In genomic region chr20:37438464-37439222, GRCh38 we compare ENCODE assay signal across 19 cellular contexts.
"Had no signal": no experiment of that assay in that cellular context is flagged by ENCODE, and none has a peak within 500 bp of the region (broad histone marks: within the 10 kb centered on the region; RNA-seq: fewer than 3 reads in every experiment).

No MANE protein-coding gene starts in this region.

- H3K9me3 ChIP-seq: left ventricle myocardium inferior, transverse colon, uterus had no signal

- H3K27me3 Mint-ChIP-seq: activated CD4-positive, alpha-beta memory T cell treated with anti-CD3 and anti-CD28 coated beads for 36 hours had no signal

- H3K4me1 Mint-ChIP-seq: activated B cell treated with CpG ODN at 0.5 μM for 24 hours; stimulated activated naive B cell treated with anti-CD40 and anti-IgM and Interleukin-4, amounts not matched to agents 10 μg/mL and 1 μg/mL and 100 μg/mL, for 72 hours had no signal

- H3K27me3 ChIP-seq: transverse colon, uterus had no signal

- H3K9me3 Mint-ChIP-seq: activated B cell treated with CpG ODN at 0.5 μM for 24 hours; activated CD4-positive, alpha-beta memory T cell treated with anti-CD3 and anti-CD28 coated beads for 36 hours; activated naive CD4-positive, alpha-beta T cell treated with anti-CD3 and anti-CD28 coated beads for 36 hours; natural killer cell treated with Interleukin-12 subunit alpha and Interleukin-12 subunit beta and Interleukin-15 and Interleukin-18, amount 100 ng/mL, for 72 hours; stimulated activated naive B cell treated with anti-CD40 and anti-IgM and Interleukin-4, amounts not matched to agents 10 μg/mL and 1 μg/mL and 100 μg/mL, for 72 hours; T-helper 1 cell treated with Interleukin-12 subunit alpha and Interleukin-12 subunit beta and Interleukin-4 antibody, amounts not matched to agents 30 μg/mL and 1 μg/mL, for 36 hours had no signal

- DNase-seq: activated B cell treated with CpG ODN at 0.5 μM for 24 hours; activated CD4-positive, alpha-beta memory T cell treated with anti-CD3 and anti-CD28 coated beads for 36 hours; activated CD4-positive, alpha-beta T cell treated with anti-CD3 and anti-CD28 coated beads for 4 hours; activated naive CD4-positive, alpha-beta T cell treated with anti-CD3 and anti-CD28 coated beads for 36 hours; activated T-cell treated with anti-CD3 and anti-CD28 coated beads, Interleukin-2, amount 50 U/mL, for 48 hours; erythroblast; foreskin melanocyte; hippocampal formation; left ventricle myocardium inferior; occipital lobe; retina; stimulated activated CD4-positive, alpha-beta T cell treated with anti-CD3 and anti-CD28 coated beads, Interleukin-2, amount 100 ng/mL, for 48 hours; stimulated activated CD8-positive, alpha-beta memory T cell treated with anti-CD3 and anti-CD28 coated beads, Interleukin-4, amount 100 ng/mL, for 48 hours; stimulated activated naive B cell treated with anti-CD40 and anti-IgM and Interleukin-4, amounts not matched to agents 10 μg/mL and 1 μg/mL and 100 μg/mL, for 72 hours; T1000; transverse colon; uterus had no signal

- H3K4me3 Mint-ChIP-seq: activated B cell treated with CpG ODN at 0.5 μM for 24 hours; activated CD4-positive, alpha-beta memory T cell treated with anti-CD3 and anti-CD28 coated beads for 36 hours; activated naive CD4-positive, alpha-beta T cell treated with anti-CD3 and anti-CD28 coated beads for 36 hours; natural killer cell treated with Interleukin-12 subunit alpha and Interleukin-12 subunit beta and Interleukin-15 and Interleukin-18, amount 100 ng/mL, for 72 hours; stimulated activated naive B cell treated with anti-CD40 and anti-IgM and Interleukin-4, amounts not matched to agents 10 μg/mL and 1 μg/mL and 100 μg/mL, for 72 hours; T-helper 1 cell treated with Interleukin-12 subunit alpha and Interleukin-12 subunit beta and Interleukin-4 antibody, amounts not matched to agents 30 μg/mL and 1 μg/mL, for 36 hours had no signal

- H3K27ac Mint-ChIP-seq: activated B cell treated with CpG ODN at 0.5 μM for 24 hours; activated CD4-positive, alpha-beta memory T cell treated with anti-CD3 and anti-CD28 coated beads for 36 hours; activated naive CD4-positive, alpha-beta T cell treated with anti-CD3 and anti-CD28 coated beads for 36 hours; natural killer cell treated with Interleukin-12 subunit alpha and Interleukin-12 subunit beta and Interleukin-15 and Interleukin-18, amount 100 ng/mL, for 72 hours; stimulated activated naive B cell treated with anti-CD40 and anti-IgM and Interleukin-4, amounts not matched to agents 10 μg/mL and 1 μg/mL and 100 μg/mL, for 72 hours; T-helper 1 cell treated with Interleukin-12 subunit alpha and Interleukin-12 subunit beta and Interleukin-4 antibody, amounts not matched to agents 30 μg/mL and 1 μg/mL, for 36 hours had no signal

- ATAC-seq: natural killer cell treated with Interleukin-12 subunit alpha and Interleukin-12 subunit beta and Interleukin-15 and Interleukin-18, amount 100 ng/mL, for 72 hours; stimulated activated naive B cell treated with anti-CD40 and anti-IgM and Interleukin-4, amounts not matched to agents 10 μg/mL and 1 μg/mL and 100 μg/mL, for 72 hours had no signal

- H3K4me1 ChIP-seq: left ventricle myocardium inferior, transverse colon, uterus had no signal

- H3K4me3 ChIP-seq: left ventricle myocardium inferior, transverse colon, uterus had no signal

- H3K36me3 Mint-ChIP-seq: activated CD4-positive, alpha-beta memory T cell treated with anti-CD3 and anti-CD28 coated beads for 36 hours; natural killer cell treated with Interleukin-12 subunit alpha and Interleukin-12 subunit beta and Interleukin-15 and Interleukin-18, amount 100 ng/mL, for 72 hours; stimulated activated naive B cell treated with anti-CD40 and anti-IgM and Interleukin-4, amounts not matched to agents 10 μg/mL and 1 μg/mL and 100 μg/mL, for 72 hours had no signal

- H3K36me3 ChIP-seq: left ventricle myocardium inferior, transverse colon, uterus had no signal

- H3K27ac ChIP-seq: left ventricle myocardium inferior, transverse colon, uterus had no signal
